6 cellular contexts compared by ENCODE assay signal in the genomic region with DNA sequence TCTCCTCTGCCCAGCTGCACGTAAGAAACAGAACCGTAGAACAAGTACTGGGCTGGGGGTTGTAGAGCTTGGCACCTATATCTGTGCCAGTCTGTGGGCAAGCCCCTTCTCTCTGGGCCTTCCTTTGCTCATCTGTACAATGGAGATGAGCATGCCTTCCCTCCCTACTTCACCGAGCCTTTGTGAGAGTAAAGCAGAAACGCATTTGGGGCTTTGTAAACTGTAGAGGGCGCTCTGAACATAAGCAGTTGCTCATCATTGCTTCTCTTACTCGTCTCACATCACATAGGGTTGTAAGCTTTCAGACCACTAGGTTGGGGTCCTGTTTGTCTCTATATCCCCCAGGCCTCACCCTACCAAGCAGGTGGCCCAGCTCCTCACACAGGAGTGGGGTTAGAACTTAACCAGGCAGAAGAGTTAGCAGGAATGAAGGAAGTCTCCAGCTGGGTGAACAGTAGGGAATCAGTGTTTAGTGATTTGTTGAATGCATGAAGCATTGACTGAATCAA. TPM values are rescaled to one million over a fixed set of nuclear protein-coding genes. Genes with fewer than 3 reads are reported as not detected.
DNase-seq lines count a peak whose midpoint lies in the region; ATAC-seq and TF ChIP-seq lines count a peak whose summit lies in the region.

No MANE protein-coding gene starts in this region.

- no peak overlapping the region for H3K9ac ChIP-seq in Loucy (ENCODE audit: low read depth, low read length, poor library complexity, severe bottlenecking)

- peak; percentile 92 for TF ChIP-seq CTCF in Loucy (conservative IDR thresholded peaks at IDR 0.05; ENCODE audit: low read length)
- peak; percentile 34 to 46 for TF ChIP-seq CTCF in left lung (IDR thresholded peaks at IDR 0.05)
- TF ChIP-seq CTCF in sigmoid colon (IDR thresholded peaks at IDR 0.05): peak in 1 of 4 experiments; percentile 19

- H3K4me3 ChIP-seq in Loucy (ENCODE audit: low read length, poor library complexity, severe bottlenecking): no peak overlapping the region
- H3K4me3 ChIP-seq in left lung: no peak overlapping the region
- H3K4me3 ChIP-seq in sigmoid colon: no peak overlapping the region

- no peaks in the 10 kb centered on the region for H3F3A ChIP-seq in Loucy (ENCODE audit: low read depth)

- peak; percentile 27 for DNase-seq in DMS153 treated with DMSO at 0.1 percent for 48 hours (lab: John Stamatoyannopoulos, UW; ENCODE audit: unreplicated experiment)
- peak; percentile 86 for DNase-seq in activated CD4-positive, alpha-beta T cell treated with anti-CD3 and anti-CD28 coated beads, Interleukin-2, amount 10 ng/mL, durations not matched to agents 24 days and 14 days
- DNase-seq in left lung: no peak
- no peak for DNase-seq in sigmoid colon
- DNase-seq in ecto neural progenitor cell (ENCODE audit: low spot score): no peak

- H3K4me1 ChIP-seq in Loucy (ENCODE audit: insufficient read depth, low read length, poor library complexity, severe bottlenecking) (no peaks in the 10 kb centered on the region), left lung (peaks cover 13 to 17% of the 10 kb centered on the region in 2 donors), sigmoid colon (peaks cover 0 to 51% (median 43%) of the 10 kb centered on the region in 4 donors)

- H3K79me2 ChIP-seq in Loucy (ENCODE audit: insufficient read depth, low read length): no peaks in the 10 kb centered on the region

- H3K9me3 Mint-ChIP-seq in activated CD4-positive, alpha-beta T cell treated with anti-CD3 and anti-CD28 coated beads, Interleukin-2, amount 10 ng/mL, durations not matched to agents 24 days and 14 days: no peaks in the 10 kb centered on the region

- intact Hi-C loops in activated CD4-positive, alpha-beta T cell treated with anti-CD3 and anti-CD28 coated beads, Interleukin-2, amount 10 ng/mL, durations not matched to agents 24 days and 14 days (cut with micrococcal nuclease): no loop called here
- intact Hi-C loops in left lung (cut with DNase I) (no loop called here), sigmoid colon (cut with DNase I) (loop anchor here (5.0 kb wide), 3 partner anchors 47 to 182 kb away; a partner anchor contains a TSS)

- no peaks in the 10 kb centered on the region for H3K36me3 Mint-ChIP-seq in activated CD4-positive, alpha-beta T cell treated with anti-CD3 and anti-CD28 coated beads, Interleukin-2, amount 10 ng/mL, durations not matched to agents 24 days and 14 days (ENCODE audit: low read depth)

- H3K36me3 ChIP-seq in Loucy (ENCODE audit: insufficient read depth, low read length) (peaks cover 4% of the 10 kb centered on the region; the same call in 1 of the 2 replicates), left lung (peaks cover 0 to 8% of the 10 kb centered on the region in 2 donors), sigmoid colon (peaks cover 2 to 10% (median 4%) of the 10 kb centered on the region in 4 donors)

- H3K9me3 ChIP-seq in Loucy (ENCODE audit: insufficient read depth, low read depth, low read length): no peaks in the 10 kb centered on the region
- no peaks in the 10 kb centered on the region for H3K9me3 ChIP-seq in left lung
- no peaks in the 10 kb centered on the region for H3K9me3 ChIP-seq in sigmoid colon

- H3K27me3 Mint-ChIP-seq in activated CD4-positive, alpha-beta T cell treated with anti-CD3 and anti-CD28 coated beads, Interleukin-2, amount 10 ng/mL, durations not matched to agents 24 days and 14 days: peaks cover 38% of the 10 kb centered on the region

- WGBS in sigmoid colon, 2 donors: 8 to 21% methylated on average over 6 of the region's 6 CpGs

- H3K4me1 Mint-ChIP-seq in activated CD4-positive, alpha-beta T cell treated with anti-CD3 and anti-CD28 coated beads, Interleukin-2, amount 10 ng/mL, durations not matched to agents 24 days and 14 days: peaks cover 10% of the 10 kb centered on the region

- no peak overlapping the region for H3K4me2 ChIP-seq in Loucy (ENCODE audit: low read depth, low read length, poor library complexity, severe bottlenecking)

- H2AFZ ChIP-seq in Loucy (ENCODE audit: low read length): no peak overlapping the region

- no peak for TF ChIP-seq EP300 in sigmoid colon (IDR thresholded peaks at IDR 0.05)

- peak; percentile 46 for ATAC-seq in left lung

- no peak overlapping the region for H3K27ac Mint-ChIP-seq in activated CD4-positive, alpha-beta T cell treated with anti-CD3 and anti-CD28 coated beads, Interleukin-2, amount 10 ng/mL, durations not matched to agents 24 days and 14 days

- H3K9me2 ChIP-seq in Loucy (replicated peaks; ENCODE audit: low read depth, low read length): no peaks in the 10 kb centered on the region

- no peak for TF ChIP-seq POLR2A in sigmoid colon (IDR thresholded peaks at IDR 0.05)

- H4K20me1 ChIP-seq in Loucy (ENCODE audit: insufficient read depth, low read length, poor library complexity, severe bottlenecking): no peaks in the 10 kb centered on the region

- no peak overlapping the region for H3K4me3 Mint-ChIP-seq in activated CD4-positive, alpha-beta T cell treated with anti-CD3 and anti-CD28 coated beads, Interleukin-2, amount 10 ng/mL, durations not matched to agents 24 days and 14 days

- H3K27ac ChIP-seq in left lung (no peak overlapping the region), sigmoid colon (no peak overlapping the region)

- H3K27me3 ChIP-seq in Loucy (ENCODE audit: insufficient read depth, low read length, poor library complexity, severe bottlenecking) (no peaks in the 10 kb centered on the region), left lung (peaks cover 9 to 51% of the 10 kb centered on the region in 2 donors), sigmoid colon (no peaks in the 10 kb centered on the region)

RNA-seq across cellular contexts. Expression of a gene that starts 15.1 kb away (rescaled TPM):
- total RNA-seq in activated CD4-positive, alpha-beta T cell treated with anti-CD3 and anti-CD28 coated beads, Interleukin-2, amount 10 ng/mL, durations not matched to agents 24 days and 14 days: 1.0 and 1.2 TPM in 2 replicates
- total RNA-seq in left lung (10 to 100 TPM in 1 of 2 donors, 1 to 10 TPM in 1; 8.4 to 10.2 TPM), sigmoid colon (1 to 10 TPM in 1 of 4 donors, under 1 TPM in 3; 0.16 to 2.5 (median 0.63) TPM)
- polyA plus RNA-seq in sigmoid colon: 1 to 10 TPM in 2 of 3 donors, under 1 TPM in 1; 0.92 to 1.3 (median 1.2) TPM

RNA-seq across cellular contexts. Expression of a gene that starts 19.8 kb away (rescaled TPM):
- total RNA-seq in activated CD4-positive, alpha-beta T cell treated with anti-CD3 and anti-CD28 coated beads, Interleukin-2, amount 10 ng/mL, durations not matched to agents 24 days and 14 days: 10.9 and 11.8 TPM in 2 replicates
- total RNA-seq in left lung (10 to 100 TPM; 20.7 to 32.0 TPM), sigmoid colon (10 to 100 TPM; 40.3 to 82.8 (median 45.7) TPM)
- polyA plus RNA-seq in sigmoid colon: 10 to 100 TPM; 23.1 to 56.5 (median 43.9) TPM

RNA-seq across cellular contexts. Expression of a gene that starts 35.6 kb away (rescaled TPM):
- 90.1 and 91.3 TPM in 2 replicates for total RNA-seq in activated CD4-positive, alpha-beta T cell treated with anti-CD3 and anti-CD28 coated beads, Interleukin-2, amount 10 ng/mL, durations not matched to agents 24 days and 14 days
- total RNA-seq in left lung: 10 to 100 TPM; 67.4 to 86.6 TPM
- 10 to 100 TPM; 15.3 to 18.8 (median 16.8) TPM for total RNA-seq in sigmoid colon
- 10 to 100 TPM in 2 of 3 donors, 1 to 10 TPM in 1; 9.0 to 38.7 (median 10.9) TPM for polyA plus RNA-seq in sigmoid colon

RNA-seq across cellular contexts. Expression of a gene that starts 50.9 kb away (rescaled TPM):
- 0.30 TPM in 1 of 2 replicates, not detected in the other for total RNA-seq in activated CD4-positive, alpha-beta T cell treated with anti-CD3 and anti-CD28 coated beads, Interleukin-2, amount 10 ng/mL, durations not matched to agents 24 days and 14 days
- total RNA-seq in left lung: 10 to 100 TPM in 1 of 2 donors, 1 to 10 TPM in 1; 8.3 to 18.5 TPM
- 10 to 100 TPM; 27.3 to 80.1 (median 56.1) TPM for total RNA-seq in sigmoid colon
- 1 to 10 TPM; 2.5 to 7.2 (median 4.6) TPM for polyA plus RNA-seq in sigmoid colon

RNA-seq across cellular contexts. Expression of a gene that starts 59.0 kb away (rescaled TPM):
- total RNA-seq in activated CD4-positive, alpha-beta T cell treated with anti-CD3 and anti-CD28 coated beads, Interleukin-2, amount 10 ng/mL, durations not matched to agents 24 days and 14 days: 14.5 and 15.0 TPM in 2 replicates
- total RNA-seq in left lung: 100 to 1,000 TPM; 182 to 311 TPM
- 10 to 100 TPM; 19.9 to 54.0 (median 39.5) TPM for total RNA-seq in sigmoid colon
- polyA plus RNA-seq in sigmoid colon: 10 to 100 TPM; 15.6 to 85.1 (median 17.1) TPM

Comparison
In these comparisons a context has a peak if more than half of its experiments do, and no peak if none do; other contexts are left out.
1. DNase-seq: peak in DMS153 treated with DMSO at 0.1 percent for 48 hours (single experiment) and activated CD4-positive, alpha-beta T cell treated with anti-CD3 and anti-CD28 coated beads, Interleukin-2, amount 10 ng/mL, durations not matched to agents 24 days and 14 days (single experiment); none in left lung (0 of 2), sigmoid colon (single experiment) and ecto neural progenitor cell (single experiment).